23 cellular contexts compared by ENCODE assay signal in genomic region chr9:12843735-12844134, GRCh38.
"Had no signal": no experiment of that assay in that cellular context is flagged by ENCODE, and none has a peak within 500 bp of the region (broad histone marks: within the 10 kb centered on the region; RNA-seq: fewer than 3 reads in every experiment).

No MANE protein-coding gene starts in this region.

- H3K27ac ChIP-seq: suprapubic skin, upper lobe of right lung had no signal

- H3K4me1 ChIP-seq: suprapubic skin, upper lobe of right lung had no signal

- H3K4me3 ChIP-seq: esophagus muscularis mucosa, suprapubic skin, tibial artery, upper lobe of right lung had no signal

- H3K27me3 ChIP-seq: esophagus muscularis mucosa, suprapubic skin, tibial artery, upper lobe of right lung had no signal

- H3K9me3 ChIP-seq: esophagus muscularis mucosa, suprapubic skin, tibial artery, upper lobe of right lung had no signal

- DNase-seq: activated CD4-positive, alpha-beta memory T cell treated with anti-CD3 and anti-CD28 coated beads for 36 hours; activated CD4-positive, alpha-beta T cell treated with anti-CD3 and anti-CD28 coated beads, Interleukin-2, amount 10 ng/mL, durations not matched to agents 24 days and 14 days; activated CD4-positive, CD25-positive, alpha-beta regulatory T cell treated with anti-CD3 and anti-CD28 coated beads, Interleukin-2, amount 50 U/mL, for 72 hours; activated CD8-positive, alpha-beta memory T cell treated with anti-CD3 and anti-CD28 coated beads, Interleukin-2, amount 50 U/mL, for 4 hours; activated effector memory CD4-positive, alpha-beta T cell treated with anti-CD3 and anti-CD28 coated beads, Interleukin-2, amount 50 U/mL, for 16 hours; activated naive CD4-positive, alpha-beta T cell treated with anti-CD3 and anti-CD28 coated beads for 36 hours; activated naive CD8-positive, alpha-beta T cell treated with anti-CD3 and anti-CD28 coated beads for 36 hours; activated T-cell treated with anti-CD3 and anti-CD28 coated beads, Interleukin-2, amount 50 U/mL, for 1 hour; amniotic stem cell; caudate nucleus; glutamatergic neuron; left colon; midbrain; small intestine; stimulated activated CD4-positive, alpha-beta T cell treated with anti-CD3 and anti-CD28 coated beads, Interleukin-2, amount 100 ng/mL, for 24 hours; stimulated activated naive CD4-positive, alpha-beta T cell; T-helper 2 cell; tibial artery; upper lobe of right lung had no signal

- H3K36me3 ChIP-seq: esophagus muscularis mucosa, suprapubic skin, tibial artery, upper lobe of right lung had no signal

- ATAC-seq: left colon; natural killer cell treated with Interleukin-12 subunit alpha and Interleukin-12 subunit beta and Interleukin-15 and Interleukin-18, amount 100 ng/mL, for 72 hours; sciatic nerve; upper lobe of right lung had no signal
